Comparison of ENCODE assay signal across 14 cellular contexts in genomic region chr21:28215214-28215954, GRCh38.
DNase-seq lines count a peak whose midpoint lies in the region; TF ChIP-seq lines count a peak whose summit lies in the region.
"Had no signal": no experiment of that assay in that cellular context is flagged by ENCODE, and none has a peak within 500 bp of the region (broad histone marks: within the 10 kb centered on the region; RNA-seq: fewer than 3 reads in every experiment).

No MANE protein-coding gene starts in this region.

- CTCF ChIA-PET in HEK293T (lab: Yijun Ruan, JAX) = no interaction called here

- POLR2A ChIA-PET in HEK293T (lab: Yijun Ruan, JAX) = no interaction called here

- DNase-seq in A172 (ENCODE audit: low spot score) (peak; percentile 35), LHCN-M2 (ENCODE audit: low read depth) (peak; percentile 60), dedifferentiated amniotic fluid mesenchymal stem cell (ENCODE audit: extremely low spot score) (peak; percentile 92), kidney tubule cell (ENCODE audit: low spot score) (peak; percentile 20), NCI-H2107 (lab: John Stamatoyannopoulos, UW) (no peak), HEK293T (ENCODE audit: extremely low spot score) (no peak), COLO668 (lab: John Stamatoyannopoulos, UW; ENCODE audit: unreplicated experiment) (no peak), cortex of kidney (lab: John Stamatoyannopoulos, UW) (no peak)
- DNase-seq: activated CD8-positive, alpha-beta memory T cell treated with anti-CD3 and anti-CD28 coated beads, Interleukin-2, amount 50 U/mL, for 4 hours; MM.1S; NCI-H524 treated with DMSO at 0.1 percent for 48 hours; right lobe of liver; SHP77 treated with DMSO at 0.1 percent for 48 hours; testis had no signal

TF ChIP-seq in HEK293T, 16 proteins besides CTCF, POLR2A, EP300 and RAD21:
- TF ChIP-seq TARDBP (IDR thresholded peaks at IDR 0.05) = no peak
- TF ChIP-seq LEF1 (IDR thresholded peaks at IDR 0.05; ENCODE audit: borderline replicate concordance) = no peak
- TF ChIP-seq HDGF (IDR thresholded peaks at IDR 0.05; ENCODE audit: borderline replicate concordance) = no peak
- no peak for TF ChIP-seq NFRKB (IDR thresholded peaks at IDR 0.05)
- no peak for TF ChIP-seq ARNT (IDR thresholded peaks at IDR 0.05)
- no peak for TF ChIP-seq L3MBTL2 (conservative IDR thresholded peaks at IDR 0.05)
- TF ChIP-seq FOXA1 (IDR thresholded peaks at IDR 0.05) = no peak
- no peak for TF ChIP-seq FOXK2 (IDR thresholded peaks at IDR 0.05)
- TF ChIP-seq SUZ12 (IDR thresholded peaks at IDR 0.05) = no peak
- TF ChIP-seq SP1 (IDR thresholded peaks at IDR 0.05) = no peak
- no peak for TF ChIP-seq BHLHE40 (IDR thresholded peaks at IDR 0.05; ENCODE audit: borderline replicate concordance)
- TF ChIP-seq FOXM1 (IDR thresholded peaks at IDR 0.05; ENCODE audit: borderline replicate concordance) = no peak
- TF ChIP-seq ZNF384 (IDR thresholded peaks at IDR 0.05) = no peak
- no peak for TF ChIP-seq PKNOX1 (IDR thresholded peaks at IDR 0.05)
- no peak for TF ChIP-seq CTBP1 (IDR thresholded peaks at IDR 0.05; ENCODE audit: borderline replicate concordance)
- no peak for TF ChIP-seq ELF4 (IDR thresholded peaks at IDR 0.05)

Comparison
In these comparisons a context has a peak if more than half of its experiments do, and no peak if none do; other contexts are left out.
1. DNase-seq: peak in A172 (single experiment), LHCN-M2 (single experiment), dedifferentiated amniotic fluid mesenchymal stem cell (single experiment) and kidney tubule cell (single experiment); none in NCI-H2107 (single experiment), HEK293T (single experiment), COLO668 (single experiment) and cortex of kidney (single experiment).